Comparison of ENCODE assay signal across 1 cellular context in the genomic region with DNA sequence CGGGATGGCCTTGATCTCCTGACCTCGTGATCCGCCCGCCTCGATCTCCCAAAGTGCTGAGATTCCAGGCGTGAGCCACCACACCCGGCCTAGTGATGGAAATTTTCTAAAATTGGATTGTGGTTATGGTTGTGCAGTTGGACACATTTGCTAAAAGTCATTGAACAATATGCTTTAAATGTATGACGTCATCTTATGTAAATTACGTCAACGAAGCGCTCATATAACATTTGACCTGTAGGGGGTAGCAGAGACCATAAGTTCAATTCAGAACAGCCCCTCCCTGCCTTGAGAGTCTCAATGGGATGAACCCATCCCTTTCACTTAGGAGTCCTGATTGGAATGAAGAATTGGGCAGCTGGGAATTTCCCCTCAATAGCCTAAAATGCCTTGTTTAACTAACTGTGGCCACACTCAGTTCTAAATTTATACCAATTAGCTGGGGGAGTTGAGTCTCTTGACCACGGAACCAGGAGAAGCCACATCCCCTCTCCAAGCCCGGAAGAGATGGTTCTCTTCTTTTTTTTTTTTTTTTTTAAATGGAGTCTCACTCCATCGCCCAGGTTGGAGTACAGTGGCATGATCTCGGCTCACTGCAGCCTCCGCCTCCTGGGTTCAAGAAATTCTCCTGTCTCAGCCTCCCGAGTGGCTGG.
TF ChIP-seq lines count a peak whose summit lies in the region.

No MANE protein-coding gene starts in this region.

TF ChIP-seq in GM12878, 131 proteins besides CTCF, POLR2A, EP300 and RAD21 (continues in another document):
- peak; percentile 50 for TF ChIP-seq E2F8 (IDR thresholded peaks at IDR 0.05; ENCODE audit: low read depth, partially characterized antibody)
- peak; percentile 65 for TF ChIP-seq IKZF1 (conservative IDR thresholded peaks at IDR 0.05)
- no peak for TF ChIP-seq ZNF207 (IDR thresholded peaks at IDR 0.05; ENCODE audit: borderline replicate concordance)
- TF ChIP-seq ZNF24 (IDR thresholded peaks at IDR 0.05), result 0 out of 2 replicates have a peak, but pooled peaks have one; percentile 27
- peak; percentile 40; the same call in 1 of the 2 replicates for TF ChIP-seq SMARCA5 (IDR thresholded peaks at IDR 0.05)
- no peak for TF ChIP-seq ZBTB40 (IDR thresholded peaks at IDR 0.05; ENCODE audit: borderline replicate concordance)
- TF ChIP-seq MTA2 (IDR thresholded peaks at IDR 0.05; ENCODE audit: low read depth), result peak; percentile 44; the same call in 1 of the 2 replicates
- TF ChIP-seq DPF2 (IDR thresholded peaks at IDR 0.05), result peak; percentile 66
- peak; percentile 90 for TF ChIP-seq PRDM15 (CRISPR knock-in tag; IDR thresholded peaks at IDR 0.05)
- TF ChIP-seq BACH1 (IDR thresholded peaks at IDR 0.05; ENCODE audit: borderline replicate concordance), result 0 out of 2 replicates have a peak, but pooled peaks have one; percentile 33
- TF ChIP-seq RELA (IDR thresholded peaks at IDR 0.05; ENCODE audit: borderline replicate concordance, partially characterized antibody), result peak; percentile 40
- no peak for TF ChIP-seq KDM1A (IDR thresholded peaks at IDR 0.05; ENCODE audit: borderline replicate concordance)
- no peak for TF ChIP-seq EGR1 (IDR thresholded peaks at IDR 0.05; ENCODE audit: borderline replicate concordance in 1 of 2, low read depth in 2 of 2, low read length in 2 of 2)
- peak; percentile 45; the same call in 1 of the 2 replicates for TF ChIP-seq NR2F1 (conservative IDR thresholded peaks at IDR 0.05)
- peak; percentile 97 for TF ChIP-seq NBN (IDR thresholded peaks at IDR 0.05)
- peak; percentile 47; the same call in 1 of the 2 replicates for TF ChIP-seq JUNB (IDR thresholded peaks at IDR 0.05)
- peak; percentile 99 for TF ChIP-seq ATF2 (IDR thresholded peaks at IDR 0.05; ENCODE audit: low read length)
- TF ChIP-seq PML (IDR thresholded peaks at IDR 0.05; ENCODE audit: low read length), result no peak
- TF ChIP-seq, protein P1, sequence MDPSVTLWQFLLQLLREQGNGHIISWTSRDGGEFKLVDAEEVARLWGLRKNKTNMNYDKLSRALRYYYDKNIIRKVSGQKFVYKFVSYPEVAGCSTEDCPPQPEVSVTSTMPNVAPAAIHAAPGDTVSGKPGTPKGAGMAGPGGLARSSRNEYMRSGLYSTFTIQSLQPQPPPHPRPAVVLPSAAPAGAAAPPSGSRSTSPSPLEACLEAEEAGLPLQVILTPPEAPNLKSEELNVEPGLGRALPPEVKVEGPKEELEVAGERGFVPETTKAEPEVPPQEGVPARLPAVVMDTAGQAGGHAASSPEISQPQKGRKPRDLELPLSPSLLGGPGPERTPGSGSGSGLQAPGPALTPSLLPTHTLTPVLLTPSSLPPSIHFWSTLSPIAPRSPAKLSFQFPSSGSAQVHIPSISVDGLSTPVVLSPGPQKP (IDR thresholded peaks at IDR 0.05; ENCODE audit: low read depth, low read length), result no peak
- peak; percentile 100 for TF ChIP-seq ATF7 (IDR thresholded peaks at IDR 0.05; ENCODE audit: low read depth)
- 0 out of 2 replicates have a peak, but pooled peaks have one; percentile 50 for TF ChIP-seq ZSCAN29 (IDR thresholded peaks at IDR 0.05)
- TF ChIP-seq SMC3 (IDR thresholded peaks at IDR 0.05; ENCODE audit: borderline replicate concordance, low read length), result peak; percentile 70; the same call in 1 of the 2 replicates
- TF ChIP-seq, protein P2, sequence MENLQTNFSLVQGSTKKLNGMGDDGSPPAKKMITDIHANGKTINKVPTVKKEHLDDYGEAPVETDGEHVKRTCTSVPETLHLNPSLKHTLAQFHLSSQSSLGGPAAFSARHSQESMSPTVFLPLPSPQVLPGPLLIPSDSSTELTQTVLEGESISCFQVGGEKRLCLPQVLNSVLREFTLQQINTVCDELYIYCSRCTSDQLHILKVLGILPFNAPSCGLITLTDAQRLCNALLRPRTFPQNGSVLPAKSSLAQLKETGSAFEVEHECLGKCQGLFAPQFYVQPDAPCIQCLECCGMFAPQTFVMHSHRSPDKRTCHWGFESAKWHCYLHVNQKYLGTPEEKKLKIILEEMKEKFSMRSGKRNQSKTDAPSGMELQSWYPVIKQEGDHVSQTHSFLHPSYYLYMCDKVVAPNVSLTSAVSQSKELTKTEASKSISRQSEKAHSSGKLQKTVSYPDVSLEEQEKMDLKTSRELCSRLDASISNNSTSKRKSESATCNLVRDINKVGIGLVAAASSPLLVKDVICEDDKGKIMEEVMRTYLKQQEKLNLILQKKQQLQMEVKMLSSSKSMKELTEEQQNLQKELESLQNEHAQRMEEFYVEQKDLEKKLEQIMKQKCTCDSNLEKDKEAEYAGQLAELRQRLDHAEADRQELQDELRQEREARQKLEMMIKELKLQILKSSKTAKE (IDR thresholded peaks at IDR 0.05; ENCODE audit: low read depth, poor library complexity, severe bottlenecking), result peak; percentile 71
- no peak for TF ChIP-seq MYC (IDR thresholded peaks at IDR 0.05; ENCODE audit: insufficient read depth, insufficient read length, insufficient replicate concordance, low read length, severe bottlenecking)
- peak; percentile 44; the same call in 1 of the 3 replicates for TF ChIP-seq POU2F2 (IDR thresholded peaks at IDR 0.05; ENCODE audit: borderline replicate concordance, low read depth, low read length)
- no peak for TF ChIP-seq SREBF1 (IDR thresholded peaks at IDR 0.05; ENCODE audit: low read length)
- TF ChIP-seq RFX5 (IDR thresholded peaks at IDR 0.05; ENCODE audit: low read depth, low read length), result no peak
- peak; percentile 2 for TF ChIP-seq MEF2B (IDR thresholded peaks at IDR 0.05; ENCODE audit: partially characterized antibody, poor library complexity, severe bottlenecking)
- peak; percentile 98 for TF ChIP-seq JUND (IDR thresholded peaks at IDR 0.05; ENCODE audit: low read depth, low read length)
- TF ChIP-seq CREM (IDR thresholded peaks at IDR 0.05; ENCODE audit: low read depth), result peak; percentile 97
- TF ChIP-seq ZBTB11 (CRISPR knock-in tag; IDR thresholded peaks at IDR 0.05), result peak; percentile 50; the same call in 1 of the 2 replicates
- peak; percentile 63 to 81; a peak in 3 of 4 replicates for TF ChIP-seq IKZF2 (IDR thresholded peaks at IDR 0.05)
